In the genomic region with DNA sequence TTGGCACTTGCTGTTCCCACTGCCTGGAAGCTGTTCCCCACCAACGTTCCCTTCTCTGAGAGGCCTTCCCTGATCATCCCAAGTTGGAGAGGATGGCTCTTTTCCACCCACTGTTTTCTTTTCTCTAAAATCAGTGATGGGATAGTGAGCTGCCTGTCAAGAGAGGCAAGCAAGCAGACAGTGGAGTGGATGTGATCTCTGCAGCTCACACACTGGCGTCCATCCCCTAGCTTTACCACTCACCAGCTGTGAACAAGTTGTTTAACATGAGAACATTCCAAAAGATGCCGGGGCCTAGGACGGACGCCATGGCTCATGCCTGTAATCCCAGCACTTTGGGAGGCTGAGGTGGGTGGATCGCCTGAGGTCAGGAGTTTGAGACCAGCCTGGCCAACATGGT, we compare ENCODE assay signal across 27 cellular contexts. TPM values are rescaled to one million over a fixed set of nuclear protein-coding genes. Genes with fewer than 3 reads are reported as not detected.
"Had no signal": no experiment of that assay in that cellular context is flagged by ENCODE, and none has a peak within 500 bp of the region (broad histone marks: within the 10 kb centered on the region; RNA-seq: fewer than 3 reads in every experiment).

No MANE protein-coding gene starts in this region.

- DNase-seq: islet precursor cell; left ventricle myocardium inferior; naive B cell; natural killer cell; nephron progenitor cell; occipital lobe; ovary; stimulated activated CD4-positive, alpha-beta T cell treated with anti-CD3 and anti-CD28 coated beads, Interleukin-12 subunit alpha, Interleukin-12 subunit beta, amount 100 ng/mL, for 4 hours; stimulated activated CD4-positive, alpha-beta T cell treated with anti-CD3 and anti-CD28 coated beads, Interleukin-15, amount 100 ng/mL, for 24 hours; stimulated activated CD4-positive, alpha-beta T cell treated with anti-CD3 and anti-CD28 coated beads, Interleukin-2, amount 100 ng/mL, for 24 hours; stimulated activated CD4-positive, alpha-beta T cell treated with anti-CD3 and anti-CD28 coated beads, Interleukin-4, amount 100 ng/mL, for 1 hour; stimulated activated naive CD4-positive, alpha-beta T cell; tibial artery; trophoblast cell; upper lobe of right lung had no signal

- H3K9ac ChIP-seq: neural progenitor cell had no signal

- H3K9me3 ChIP-seq: left ventricle myocardium inferior, neutrophil, ovary, suprapubic skin, thoracic aorta, tibial artery, upper lobe of right lung had no signal

- H3K27ac Mint-ChIP-seq: mesothelial cell of epicardium; naive B cell; natural killer cell; nephron progenitor cell; progenitor cell of endocrine pancreas; stimulated activated naive CD8-positive, alpha-beta T cell treated with anti-CD3 and anti-CD28 coated beads, Interleukin-15, Interleukin-2, amounts not matched to agents 100 ng/mL and 50 ng/mL, for 24 hours had no signal

- H3K27ac ChIP-seq: hepatocyte, left ventricle myocardium inferior, neural progenitor cell, neutrophil, ovary, suprapubic skin, thoracic aorta, tibial artery, upper lobe of right lung had no signal

- H3K4me3 Mint-ChIP-seq: mesothelial cell of epicardium; naive B cell; natural killer cell; nephron progenitor cell; stimulated activated naive CD8-positive, alpha-beta T cell treated with anti-CD3 and anti-CD28 coated beads, Interleukin-15, Interleukin-2, amounts not matched to agents 100 ng/mL and 50 ng/mL, for 24 hours had no signal

- H3K36me3 ChIP-seq: left ventricle myocardium inferior, neural progenitor cell, neutrophil, ovary, suprapubic skin, thoracic aorta, tibial artery, upper lobe of right lung had no signal

- H3K79me2 ChIP-seq: hepatocyte had no signal

- H3K4me3 ChIP-seq: hepatocyte, left ventricle myocardium inferior, lung, neural progenitor cell, ovary, suprapubic skin, thoracic aorta, tibial artery, upper lobe of right lung had no signal

- H3K9me3 Mint-ChIP-seq: mesothelial cell of epicardium; naive B cell; natural killer cell; nephron progenitor cell; neural progenitor cell; stimulated activated naive CD8-positive, alpha-beta T cell treated with anti-CD3 and anti-CD28 coated beads, Interleukin-15, Interleukin-2, amounts not matched to agents 100 ng/mL and 50 ng/mL, for 24 hours had no signal

- H3K4me2 ChIP-seq: neural progenitor cell had no signal

- H3K36me3 Mint-ChIP-seq: mesothelial cell of epicardium, natural killer cell, neural progenitor cell had no signal

- FAIRE-seq: urothelium cell line had no signal

- H3K4me1 Mint-ChIP-seq: mesothelial cell of epicardium had no signal

- ATAC-seq: natural killer cell, right cardiac atrium, upper lobe of right lung had no signal

- H2AFZ ChIP-seq: hepatocyte, neural progenitor cell had no signal

RNA-seq across cellular contexts. Expression of a gene that starts 47.7 kb away (rescaled TPM):
- total RNA-seq: occipital lobe had no signal

RNA-seq across cellular contexts. Expression of a gene that starts 52.5 kb away (rescaled TPM):
- total RNA-seq: kidney epithelial cell had no signal
